Comparison of ENCODE assay signal across 1 cellular context in genomic region chr12:49720214-49720613, GRCh38.
TF ChIP-seq lines count a peak whose summit lies in the region.

No MANE protein-coding gene starts in this region.

TF ChIP-seq in K562, 482 proteins besides CTCF, POLR2A, EP300 and RAD21 (continued from another document):
- TF ChIP-seq HBP1 (CRISPR knock-in tag; IDR thresholded peaks at IDR 0.05) (no peak), CHD4 (IDR thresholded peaks at IDR 0.05; ENCODE audit: insufficient read depth, insufficient replicate concordance, low read depth, low read length, poor library complexity, severe bottlenecking) (no peak), ARNT (IDR thresholded peaks at IDR 0.05) (no peak), SP2 (IDR thresholded peaks at IDR 0.05; ENCODE audit: extremely low read depth, low read depth, low read length, poor library complexity, severe bottlenecking) (no peak), NCOA4 (IDR thresholded peaks at IDR 0.05; ENCODE audit: partially characterized antibody) (no peak), ELF2 (CRISPR knock-in tag; IDR thresholded peaks at IDR 0.05) (no peak), HOXB6 (CRISPR knock-in tag; IDR thresholded peaks at IDR 0.05; ENCODE audit: borderline replicate concordance) (no peak), ZFP1 (CRISPR knock-in tag; IDR thresholded peaks at IDR 0.05) (no peak), JUNB (CRISPR knock-in tag; conservative IDR thresholded peaks at IDR 0.05) (no peak), JUND (IDR thresholded peaks at IDR 0.05; ENCODE audit: borderline replicate concordance, low read depth, low read length) (no peak), JUND (tag; IDR thresholded peaks at IDR 0.05; ENCODE audit: borderline replicate concordance, low read depth, low read length) (no peak)
